Comparison of ENCODE assay signal across 1 cellular context in genomic region chr17:82351713-82352488, GRCh38.
TF ChIP-seq lines count a peak whose summit lies in the region.

No MANE protein-coding gene starts in this region.

TF ChIP-seq in K562, 482 proteins besides CTCF, POLR2A, EP300 and RAD21:
- TF ChIP-seq NEUROD1 (IDR thresholded peaks at IDR 0.05; ENCODE audit: borderline replicate concordance, low read depth, low read length, partially characterized antibody) = peak; percentile 22
- TF ChIP-seq L3MBTL2 (IDR thresholded peaks at IDR 0.05) = peak; percentile 35; the same call in 1 of the 2 replicates
- TF ChIP-seq TFAP4 (CRISPR knock-in tag; IDR thresholded peaks at IDR 0.05; ENCODE audit: borderline replicate concordance) = peak; percentile 50; the same call in 1 of the 2 replicates
- 0 out of 2 replicates have a peak, but pooled peaks have one; percentile 22 for TF ChIP-seq ZNF282 (CRISPR knock-in tag; IDR thresholded peaks at IDR 0.05)
- TF ChIP-seq TBP (optimal IDR thresholded peaks at IDR 0.05; ENCODE audit: low read depth, low read length) = peak; percentile 5
- TF ChIP-seq CC2D1A (IDR thresholded peaks at IDR 0.05) = peak; percentile 50
- TF ChIP-seq BCL6 (CRISPR knock-in tag; IDR thresholded peaks at IDR 0.05) = no peak
- 0 out of 2 replicates have a peak, but pooled peaks have one; percentile 52 for TF ChIP-seq MYC (IDR thresholded peaks at IDR 0.05; ENCODE audit: low read depth, low read length)
- no peak for TF ChIP-seq MYC (CRISPR knock-in tag; IDR thresholded peaks at IDR 0.05; ENCODE audit: borderline replicate concordance, low read depth)
- TF ChIP-seq ZFX (CRISPR knock-in tag; IDR thresholded peaks at IDR 0.05) = 0 out of 2 replicates have a peak, but pooled peaks have one; percentile 25
- TF ChIP-seq DEAF1 (CRISPR knock-in tag; IDR thresholded peaks at IDR 0.05) = peak; percentile 84
- peak in 1 of 2 experiments; percentile 24; a peak in 1 of 4 replicates for TF ChIP-seq RCOR1 (IDR thresholded peaks at IDR 0.05; ENCODE audit: borderline replicate concordance in 1 of 2, low read depth in 2 of 2, low read length in 2 of 2)
- no peak for TF ChIP-seq POLR2B (IDR thresholded peaks at IDR 0.05; ENCODE audit: low read depth, partially characterized antibody)
- peak; percentile 18; the same call in 1 of the 2 replicates for TF ChIP-seq ATF7 (IDR thresholded peaks at IDR 0.05)
- TF ChIP-seq ZBTB33 (CRISPR knock-in tag; IDR thresholded peaks at IDR 0.05) = peak; percentile 87
- no peak for TF ChIP-seq CAMTA2 (CRISPR knock-in tag; conservative IDR thresholded peaks at IDR 0.05)
- TF ChIP-seq BRCA1 (IDR thresholded peaks at IDR 0.05) = no peak
- peak; percentile 64; the same call in 1 of the 2 replicates for TF ChIP-seq BRCA1 (CRISPR knock-in tag; IDR thresholded peaks at IDR 0.05)
- no peak for TF ChIP-seq ZEB2 (IDR thresholded peaks at IDR 0.05)
- peak; percentile 88 for TF ChIP-seq SMC3 (conservative IDR thresholded peaks at IDR 0.05; ENCODE audit: insufficient read depth, low read depth, low read length)
- TF ChIP-seq TGIF2 (CRISPR knock-in tag; IDR thresholded peaks at IDR 0.05) = no peak
- peak; percentile 60; the same call in 1 of the 2 replicates for TF ChIP-seq LCOR (CRISPR knock-in tag; IDR thresholded peaks at IDR 0.05)
- peak; percentile 91; the same call in 1 of the 2 replicates for TF ChIP-seq STAG1 (CRISPR knock-in tag; IDR thresholded peaks at IDR 0.05; ENCODE audit: borderline replicate concordance)
- TF ChIP-seq ATF1 (CRISPR knock-in tag; IDR thresholded peaks at IDR 0.05) = no peak
- peak; percentile 19; the same call in 1 of the 2 replicates for TF ChIP-seq ATF1 (tag; IDR thresholded peaks at IDR 0.05)
- TF ChIP-seq CXXC5 (CRISPR knock-in tag; IDR thresholded peaks at IDR 0.05) = 0 out of 2 replicates have a peak, but pooled peaks have one; percentile 25
- TF ChIP-seq RFX5 (IDR thresholded peaks at IDR 0.05; ENCODE audit: low read depth, low read length) = peak; percentile 90
- TF ChIP-seq CBFB (CRISPR knock-in tag; IDR thresholded peaks at IDR 0.05) = 0 out of 2 replicates have a peak, but pooled peaks have one; percentile 30
- TF ChIP-seq REST (CRISPR knock-in tag; IDR thresholded peaks at IDR 0.05; ENCODE audit: low read depth) = peak; percentile 58; the same call in 1 of the 2 replicates
- TF ChIP-seq AFF1 (IDR thresholded peaks at IDR 0.05; ENCODE audit: low read depth in 1 of 2, partially characterized antibody in 2 of 2) = no peak
- peak; percentile 28; the same call in 1 of the 2 replicates for TF ChIP-seq FOXP1 (CRISPR knock-in tag; IDR thresholded peaks at IDR 0.05)
- TF ChIP-seq YY1 (IDR thresholded peaks at IDR 0.05; ENCODE audit: borderline replicate concordance in 1 of 3, control insufficient read depth in 1 of 3, extremely low read depth in 1 of 3, insufficient read depth in 3 of 3, insufficient read length in 1 of 3, insufficient replicate concordance in 2 of 3, low read depth in 1 of 3, low read length in 2 of 3) = peak in 1 of 3 experiments; percentile 43
- TF ChIP-seq RB1 (IDR thresholded peaks at IDR 0.05; ENCODE audit: low read depth) = peak; percentile 90
- no peak for TF ChIP-seq ZNF668 (CRISPR knock-in tag; IDR thresholded peaks at IDR 0.05)
- no peak for TF ChIP-seq ZNF23 (CRISPR knock-in tag; IDR thresholded peaks at IDR 0.05)
- TF ChIP-seq BHLHE40 (IDR thresholded peaks at IDR 0.05; ENCODE audit: low read length) = peak; percentile 65
- no peak for TF ChIP-seq NBN (IDR thresholded peaks at IDR 0.05; ENCODE audit: low read depth)
- TF ChIP-seq E2F6 (IDR thresholded peaks at IDR 0.05; ENCODE audit: borderline replicate concordance in 1 of 2, extremely low read depth in 1 of 2, insufficient read depth in 1 of 2, insufficient read length in 1 of 2, low read depth in 1 of 2, low read length in 1 of 2, poor library complexity in 1 of 2, severe bottlenecking in 1 of 2) = peak in 1 of 2 experiments; percentile 27
- TF ChIP-seq MAZ (CRISPR knock-in tag; conservative IDR thresholded peaks at IDR 0.05 in 1 of 2, IDR thresholded peaks at IDR 0.05 in 1 of 2) = 0 out of 4 replicates have a peak, but pooled peaks have one; percentile 22 to 39
- TF ChIP-seq PYGO2 (tag; IDR thresholded peaks at IDR 0.05) = no peak
- peak; percentile 58; the same call in 1 of the 2 replicates for TF ChIP-seq CREM (IDR thresholded peaks at IDR 0.05; ENCODE audit: low read depth)
- peak; percentile 19; the same call in 1 of the 2 replicates for TF ChIP-seq KLF16 (IDR thresholded peaks at IDR 0.05)
- no peak for TF ChIP-seq HNRNPL (IDR thresholded peaks at IDR 0.05; ENCODE audit: low read depth, low read length)
- TF ChIP-seq ZNF41 (CRISPR knock-in tag; conservative IDR thresholded peaks at IDR 0.05) = no peak
- TF ChIP-seq FOXK1 (CRISPR knock-in tag; IDR thresholded peaks at IDR 0.05; ENCODE audit: borderline replicate concordance) = 0 out of 2 replicates have a peak, but pooled peaks have one; percentile 27
